In genomic region chr2:10326707-10327594, GRCh38 we compare ENCODE assay signal across 10 cellular contexts. TPM values are rescaled to one million over a fixed set of nuclear protein-coding genes. Genes with fewer than 3 reads are reported as not detected.
DNase-seq lines count a peak whose midpoint lies in the region; ATAC-seq and TF ChIP-seq lines count a peak whose summit lies in the region.
"Had no signal": no experiment of that assay in that cellular context is flagged by ENCODE, and none has a peak within 500 bp of the region (broad histone marks: within the 10 kb centered on the region; RNA-seq: fewer than 3 reads in every experiment).

No MANE protein-coding gene starts in this region.

- peak; percentile 76 for DNase-seq in Right ventricle myocardium superior
- DNase-seq in right atrium auricular region (ENCODE audit: low spot score) = no peak
- peak; percentile 96 for DNase-seq in NCI-H446 treated with DMSO at 0.1 percent for 48 hours (lab: John Stamatoyannopoulos, UW)
- DNase-seq in dorsolateral prefrontal cortex = peak in 8 of 10 donors; percentile 40 to 90 (median 59)
- peak; percentile 44 to 47 for DNase-seq in thyroid gland
- no peak for DNase-seq in activated gamma-delta T cell treated with Interleukin-2 at 50 U/mL for 16 hours
- no peak for DNase-seq in epidermal melanocyte (ENCODE audit: insufficient read length, low spot score)
- DNase-seq: activated T-cell treated with anti-CD3 and anti-CD28 coated beads, Interleukin-2, amount 50 U/mL, for 24 hours; colonic mucosa had no signal

- no peak overlapping the region for H3K27ac ChIP-seq in right atrium auricular region
- peak overlapping the region in 1 of 59 donors; percentile 89 for H3K27ac ChIP-seq in dorsolateral prefrontal cortex
- H3K27ac ChIP-seq in thyroid gland = no peak overlapping the region

- TF ChIP-seq POLR2A in thyroid gland (IDR thresholded peaks at IDR 0.05) = no peak

- no peaks in the 10 kb centered on the region for H3K36me3 ChIP-seq in right atrium auricular region
- H3K36me3 ChIP-seq in thyroid gland = no peaks in the 10 kb centered on the region
- H3K36me3 ChIP-seq: colonic mucosa had no signal

- TF ChIP-seq CTCF in right atrium auricular region (IDR thresholded peaks at IDR 0.05) (no peak), dorsolateral prefrontal cortex (IDR thresholded peaks at IDR 0.05 in 54 of 56, conservative IDR thresholded peaks at IDR 0.05 in 2 of 56; ENCODE audit: low read depth in 1 of 56, partially characterized antibody in 56 of 56) (no peak), thyroid gland (IDR thresholded peaks at IDR 0.05) (no peak)

- H3K4me1 ChIP-seq in right atrium auricular region (peaks cover 0 to 50% of the 10 kb centered on the region in 2 donors), thyroid gland (peaks cover 9 to 15% of the 10 kb centered on the region in 2 donors)

- H3K9me3 ChIP-seq in right atrium auricular region = no peaks in the 10 kb centered on the region
- H3K9me3 ChIP-seq in thyroid gland = no peaks in the 10 kb centered on the region
- H3K9me3 ChIP-seq: colonic mucosa had no signal

- 44 to 67% methylated on average over 15 of the region's 15 CpGs for WGBS in thyroid gland, 2 donors

- H3K4me3 ChIP-seq in right atrium auricular region (no peak overlapping the region), dorsolateral prefrontal cortex (peak overlapping the region in 2 of 59 donors; percentile 0 to 24), thyroid gland (replicated peaks in 1 of 3) (no peak overlapping the region)
- H3K4me3 ChIP-seq: colonic mucosa had no signal

- peak; percentile 77 for ATAC-seq in Right ventricle myocardium superior (ENCODE audit: poor library complexity)
- no peak for ATAC-seq in HG02885 (IDR thresholded peaks at IDR 0.05; ENCODE audit: poor library complexity, unreplicated experiment)

- H3K27me3 ChIP-seq in right atrium auricular region (no peaks in the 10 kb centered on the region), dorsolateral prefrontal cortex (no peaks in the 10 kb centered on the region), thyroid gland (no peaks in the 10 kb centered on the region)
- H3K27me3 ChIP-seq: colonic mucosa had no signal

- intact Hi-C loops in Right ventricle myocardium superior (cut with DNase I) (no loop called here), dorsolateral prefrontal cortex (cut with DNase I) (loop anchor here in 1 of 2 donors (1.0 kb wide), 1 partner anchor 15 kb away; no protein-coding TSS in a partner anchor), thyroid gland (cut with DNase I) (no loop called here)

RNA-seq across cellular contexts. Expression of gene HPCAL1, which starts 24.2 kb away (rescaled TPM):
- total RNA-seq in Right ventricle myocardium superior (34.3 TPM), right atrium auricular region (10 to 100 TPM; 28.7 to 35.5 TPM), dorsolateral prefrontal cortex (100 to 1,000 TPM in 98 of 120 experiments, 10 to 100 TPM in 22; 40.1 to 252 (median 129) TPM), thyroid gland (10 to 100 TPM; 39.9 to 84.2 (median 64.8) TPM)

Comparison
In these comparisons a context has a peak if more than half of its experiments do, and no peak if none do; other contexts are left out.
1. DNase-seq: peak in Right ventricle myocardium superior (single experiment), NCI-H446 treated with DMSO at 0.1 percent for 48 hours (single experiment), dorsolateral prefrontal cortex (8 of 10) and thyroid gland (2 of 2); none in right atrium auricular region (single experiment), activated gamma-delta T cell treated with Interleukin-2 at 50 U/mL for 16 hours (single experiment) and epidermal melanocyte (single experiment).